ENCODE assay signal across 1 cellular context in the genomic region with DNA sequence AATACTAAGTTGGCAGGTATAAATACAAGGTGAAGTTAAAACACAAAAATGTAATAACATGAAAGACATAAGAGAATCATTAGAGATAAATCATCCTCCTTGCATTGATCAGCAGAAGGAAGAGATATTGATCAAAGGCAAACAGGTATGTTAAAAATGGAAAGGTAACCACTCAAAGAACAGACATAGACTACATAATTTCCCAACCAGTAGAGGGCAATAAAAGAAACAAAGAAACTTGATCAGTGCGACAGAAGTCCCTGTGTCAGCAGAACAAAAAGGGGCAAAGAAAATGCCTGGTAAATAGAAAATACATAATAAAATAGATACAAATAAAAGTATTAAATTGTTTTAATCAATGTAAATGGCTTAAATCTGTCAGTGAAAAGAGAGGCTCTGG.
TF ChIP-seq lines count a peak whose summit lies in the region.

No MANE protein-coding gene starts in this region.

TF ChIP-seq in GM23338, 12 proteins besides CTCF, POLR2A, EP300 and RAD21 (continued from another document):
- TF ChIP-seq, protein P1, sequence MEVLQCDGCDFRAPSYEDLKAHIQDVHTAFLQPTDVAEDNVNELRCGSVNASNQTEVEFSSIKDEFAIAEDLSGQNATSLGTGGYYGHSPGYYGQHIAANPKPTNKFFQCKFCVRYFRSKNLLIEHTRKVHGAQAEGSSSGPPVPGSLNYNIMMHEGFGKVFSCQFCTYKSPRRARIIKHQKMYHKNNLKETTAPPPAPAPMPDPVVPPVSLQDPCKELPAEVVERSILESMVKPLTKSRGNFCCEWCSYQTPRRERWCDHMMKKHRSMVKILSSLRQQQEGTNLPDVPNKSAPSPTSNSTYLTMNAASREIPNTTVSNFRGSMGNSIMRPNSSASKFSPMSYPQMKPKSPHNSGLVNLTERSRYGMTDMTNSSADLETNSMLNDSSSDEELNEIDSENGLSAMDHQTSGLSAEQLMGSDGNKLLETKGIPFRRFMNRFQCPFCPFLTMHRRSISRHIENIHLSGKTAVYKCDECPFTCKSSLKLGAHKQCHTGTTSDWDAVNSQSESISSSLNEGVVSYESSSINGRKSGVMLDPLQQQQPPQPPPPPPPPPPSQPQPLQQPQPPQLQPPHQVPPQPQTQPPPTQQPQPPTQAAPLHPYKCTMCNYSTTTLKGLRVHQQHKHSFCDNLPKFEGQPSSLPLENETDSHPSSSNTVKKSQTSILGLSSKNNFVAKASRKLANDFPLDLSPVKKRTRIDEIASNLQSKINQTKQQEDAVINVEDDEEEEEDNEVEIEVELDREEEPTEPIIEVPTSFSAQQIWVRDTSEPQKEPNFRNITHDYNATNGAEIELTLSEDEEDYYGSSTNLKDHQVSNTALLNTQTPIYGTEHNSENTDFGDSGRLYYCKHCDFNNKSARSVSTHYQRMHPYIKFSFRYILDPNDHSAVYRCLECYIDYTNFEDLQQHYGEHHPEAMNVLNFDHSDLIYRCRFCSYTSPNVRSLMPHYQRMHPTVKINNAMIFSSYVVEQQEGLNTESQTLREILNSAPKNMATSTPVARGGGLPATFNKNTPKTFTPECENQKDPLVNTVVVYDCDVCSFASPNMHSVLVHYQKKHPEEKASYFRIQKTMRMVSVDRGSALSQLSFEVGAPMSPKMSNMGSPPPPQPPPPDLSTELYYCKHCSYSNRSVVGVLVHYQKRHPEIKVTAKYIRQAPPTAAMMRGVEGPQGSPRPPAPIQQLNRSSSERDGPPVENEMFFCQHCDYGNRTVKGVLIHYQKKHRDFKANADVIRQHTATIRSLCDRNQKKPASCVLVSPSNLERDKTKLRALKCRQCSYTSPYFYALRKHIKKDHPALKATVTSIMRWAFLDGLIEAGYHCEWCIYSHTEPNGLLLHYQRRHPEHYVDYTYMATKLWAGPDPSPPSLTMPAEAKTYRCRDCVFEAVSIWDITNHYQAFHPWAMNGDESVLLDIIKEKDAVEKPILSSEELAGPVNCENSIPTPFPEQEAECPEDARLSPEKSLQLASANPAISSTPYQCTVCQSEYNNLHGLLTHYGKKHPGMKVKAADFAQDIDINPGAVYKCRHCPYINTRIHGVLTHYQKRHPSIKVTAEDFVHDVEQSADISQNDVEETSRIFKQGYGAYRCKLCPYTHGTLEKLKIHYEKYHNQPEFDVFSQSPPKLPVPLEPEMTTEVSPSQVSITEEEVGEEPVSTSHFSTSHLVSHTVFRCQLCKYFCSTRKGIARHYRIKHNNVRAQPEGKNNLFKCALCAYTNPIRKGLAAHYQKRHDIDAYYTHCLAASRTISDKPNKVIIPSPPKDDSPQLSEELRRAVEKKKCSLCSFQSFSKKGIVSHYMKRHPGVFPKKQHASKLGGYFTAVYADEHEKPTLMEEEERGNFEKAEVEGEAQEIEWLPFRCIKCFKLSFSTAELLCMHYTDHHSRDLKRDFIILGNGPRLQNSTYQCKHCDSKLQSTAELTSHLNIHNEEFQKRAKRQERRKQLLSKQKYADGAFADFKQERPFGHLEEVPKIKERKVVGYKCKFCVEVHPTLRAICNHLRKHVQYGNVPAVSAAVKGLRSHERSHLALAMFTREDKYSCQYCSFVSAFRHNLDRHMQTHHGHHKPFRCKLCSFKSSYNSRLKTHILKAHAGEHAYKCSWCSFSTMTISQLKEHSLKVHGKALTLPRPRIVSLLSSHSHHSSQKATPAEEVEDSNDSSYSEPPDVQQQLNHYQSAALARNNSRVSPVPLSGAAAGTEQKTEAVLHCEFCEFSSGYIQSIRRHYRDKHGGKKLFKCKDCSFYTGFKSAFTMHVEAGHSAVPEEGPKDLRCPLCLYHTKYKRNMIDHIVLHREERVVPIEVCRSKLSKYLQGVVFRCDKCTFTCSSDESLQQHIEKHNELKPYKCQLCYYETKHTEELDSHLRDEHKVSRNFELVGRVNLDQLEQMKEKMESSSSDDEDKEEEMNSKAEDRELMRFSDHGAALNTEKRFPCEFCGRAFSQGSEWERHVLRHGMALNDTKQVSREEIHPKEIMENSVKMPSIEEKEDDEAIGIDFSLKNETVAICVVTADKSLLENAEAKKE (CRISPR knock-in tag; IDR thresholded peaks at IDR 0.05): no peak
- TF ChIP-seq EZH2phosphoT487 (IDR thresholded peaks at IDR 0.05; ENCODE audit: unreplicated experiment) (no peak), NANOG (IDR thresholded peaks at IDR 0.05; ENCODE audit: borderline replicate concordance) (no peak), STAT1 (IDR thresholded peaks at IDR 0.05; ENCODE audit: unreplicated experiment) (no peak), POLR2AphosphoS5 (IDR thresholded peaks at IDR 0.05; ENCODE audit: low read depth) (no peak), ZNF114 (CRISPR knock-in tag; IDR thresholded peaks at IDR 0.05) (no peak), CREB1 (CRISPR knock-in tag; IDR thresholded peaks at IDR 0.05; ENCODE audit: low read depth) (no peak), EZH2 (IDR thresholded peaks at IDR 0.05; ENCODE audit: low read depth, unreplicated experiment) (no peak), ZNF331 (CRISPR knock-in tag; IDR thresholded peaks at IDR 0.05; ENCODE audit: low read depth) (no peak)
- TF ChIP-seq, protein P2, sequence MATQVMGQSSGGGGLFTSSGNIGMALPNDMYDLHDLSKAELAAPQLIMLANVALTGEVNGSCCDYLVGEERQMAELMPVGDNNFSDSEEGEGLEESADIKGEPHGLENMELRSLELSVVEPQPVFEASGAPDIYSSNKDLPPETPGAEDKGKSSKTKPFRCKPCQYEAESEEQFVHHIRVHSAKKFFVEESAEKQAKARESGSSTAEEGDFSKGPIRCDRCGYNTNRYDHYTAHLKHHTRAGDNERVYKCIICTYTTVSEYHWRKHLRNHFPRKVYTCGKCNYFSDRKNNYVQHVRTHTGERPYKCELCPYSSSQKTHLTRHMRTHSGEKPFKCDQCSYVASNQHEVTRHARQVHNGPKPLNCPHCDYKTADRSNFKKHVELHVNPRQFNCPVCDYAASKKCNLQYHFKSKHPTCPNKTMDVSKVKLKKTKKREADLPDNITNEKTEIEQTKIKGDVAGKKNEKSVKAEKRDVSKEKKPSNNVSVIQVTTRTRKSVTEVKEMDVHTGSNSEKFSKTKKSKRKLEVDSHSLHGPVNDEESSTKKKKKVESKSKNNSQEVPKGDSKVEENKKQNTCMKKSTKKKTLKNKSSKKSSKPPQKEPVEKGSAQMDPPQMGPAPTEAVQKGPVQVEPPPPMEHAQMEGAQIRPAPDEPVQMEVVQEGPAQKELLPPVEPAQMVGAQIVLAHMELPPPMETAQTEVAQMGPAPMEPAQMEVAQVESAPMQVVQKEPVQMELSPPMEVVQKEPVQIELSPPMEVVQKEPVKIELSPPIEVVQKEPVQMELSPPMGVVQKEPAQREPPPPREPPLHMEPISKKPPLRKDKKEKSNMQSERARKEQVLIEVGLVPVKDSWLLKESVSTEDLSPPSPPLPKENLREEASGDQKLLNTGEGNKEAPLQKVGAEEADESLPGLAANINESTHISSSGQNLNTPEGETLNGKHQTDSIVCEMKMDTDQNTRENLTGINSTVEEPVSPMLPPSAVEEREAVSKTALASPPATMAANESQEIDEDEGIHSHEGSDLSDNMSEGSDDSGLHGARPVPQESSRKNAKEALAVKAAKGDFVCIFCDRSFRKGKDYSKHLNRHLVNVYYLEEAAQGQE (IDR thresholded peaks at IDR 0.05; ENCODE audit: unreplicated experiment): no peak
